Comparison of ENCODE assay signal across 8 cellular contexts in genomic region chr1:112395832-112396667, GRCh38. TPM values are rescaled to one million over a fixed set of nuclear protein-coding genes. Genes with fewer than 3 reads are reported as not detected.
DNase-seq lines count a peak whose midpoint lies in the region; ATAC-seq lines count a peak whose summit lies in the region.

Gene CTTNBP2NL (plus strand): TSS chr1:112396214. CDS start chr1:112416166, 19,952 bp downstream.

- DNase-seq in D341Med (ENCODE audit: low spot score) (peak; percentile 98), HuH-7 (ENCODE audit: low spot score) (peak; percentile 91), OCI-M1 (lab: John Stamatoyannopoulos, UW) (peak; percentile 92)
- DNase-seq in activated T-cell treated with anti-CD3 and anti-CD28 coated beads, Interleukin-2, amount 50 U/mL, for 4 hours = peak; percentile 70
- DNase-seq in stimulated activated CD8-positive, alpha-beta memory T cell treated with anti-CD3 and anti-CD28 coated beads, Interleukin-7, amount 100 ng/mL, for 1 hour (ENCODE audit: low read depth in 2 of 2) = peak; percentile 46 to 66

- peak within 1 kb of the TSS; percentile 82 for H3K9ac ChIP-seq in muscle layer of colon (ENCODE audit: low read length)

- peak within 1 kb of the TSS; percentile 84 for H3K4me3 Mint-ChIP-seq in activated T-cell treated with anti-CD3 and anti-CD28 coated beads, Interleukin-2, amount 50 U/mL, for 4 hours

- H3K36me3 Mint-ChIP-seq in activated T-cell treated with anti-CD3 and anti-CD28 coated beads, Interleukin-2, amount 50 U/mL, for 4 hours (ENCODE audit: insufficient read depth) = no peaks in the 10 kb centered on the region

- ATAC-seq in GM21526 (IDR thresholded peaks at IDR 0.05; ENCODE audit: low FRiP score, unreplicated experiment) = peak; percentile 80
- ATAC-seq in activated T-cell treated with anti-CD3 and anti-CD28 coated beads, Interleukin-2, amount 50 U/mL, for 4 hours = peak; percentile 98 to 99

- peaks cover 18% of the 10 kb centered on the region for H3K27me3 Mint-ChIP-seq in activated T-cell treated with anti-CD3 and anti-CD28 coated beads, Interleukin-2, amount 50 U/mL, for 4 hours (ENCODE audit: low read depth)

- H3K9me3 ChIP-seq in esophagus (ENCODE audit: control insufficient read depth in 2 of 2, insufficient read depth in 1 of 2, low read depth in 1 of 2, low read length in 1 of 2) = no peaks in the 10 kb centered on the region
- no peaks in the 10 kb centered on the region for H3K9me3 ChIP-seq in muscle layer of colon (ENCODE audit: low read length)

- peaks cover 0 to 5% of the 10 kb centered on the region in 2 donors for H3K4me1 ChIP-seq in esophagus (ENCODE audit: control insufficient read depth in 2 of 2, insufficient read depth in 2 of 2, low read length in 1 of 2)
- H3K4me1 ChIP-seq in muscle layer of colon (ENCODE audit: insufficient read depth, low read length) = peaks cover 38% of the 10 kb centered on the region

- peak within 1 kb of the TSS; percentile 92 to 99 for H3K27ac ChIP-seq in esophagus (ENCODE audit: low read depth in 2 of 2, low read length in 1 of 2)
- H3K27ac ChIP-seq in muscle layer of colon (ENCODE audit: low read depth, low read length) = peak within 1 kb of the TSS; percentile 97

- H3K27me3 ChIP-seq in esophagus (ENCODE audit: control insufficient read depth in 1 of 2, insufficient read depth in 2 of 2, low read length in 2 of 2) = no peaks in the 10 kb centered on the region
- H3K27me3 ChIP-seq in muscle layer of colon (ENCODE audit: control insufficient read depth in 1 of 2, insufficient read depth in 2 of 2, low read length in 2 of 2) = no peaks in the 10 kb centered on the region

- 1% methylated on average over 48 to 53 of the region's 53 CpGs for WGBS in esophagus, 2 donors

- peaks cover 24% of the 10 kb centered on the region for H3K4me1 Mint-ChIP-seq in activated T-cell treated with anti-CD3 and anti-CD28 coated beads, Interleukin-2, amount 50 U/mL, for 4 hours (ENCODE audit: low read depth)

- H3K9me3 Mint-ChIP-seq in activated T-cell treated with anti-CD3 and anti-CD28 coated beads, Interleukin-2, amount 50 U/mL, for 4 hours = no peaks in the 10 kb centered on the region

- H3K4me3 ChIP-seq in esophagus (ENCODE audit: low read depth in 1 of 2, low read length in 2 of 2) (peak within 1 kb of the TSS; percentile 74 to 100), muscle layer of colon (ENCODE audit: low read depth in 1 of 2, low read length in 2 of 2) (peak within 1 kb of the TSS; percentile 75 to 92)

- H3K36me3 ChIP-seq in esophagus (ENCODE audit: control insufficient read depth in 2 of 2, insufficient read depth in 2 of 2, low read length in 1 of 2) (no peaks in the 10 kb centered on the region), muscle layer of colon (ENCODE audit: insufficient read depth, low read length) (no peaks in the 10 kb centered on the region)

RNA-seq across cellular contexts. Expression of gene CTTNBP2NL, which starts in this region (rescaled TPM):
- 1 to 10 TPM in 2 of 3 donors, under 1 TPM in 1; 0.81 to 1.2 (median 1.1) TPM for total RNA-seq in activated T-cell treated with anti-CD3 and anti-CD28 coated beads, Interleukin-2, amount 50 U/mL, for 4 hours
- 10 to 100 TPM in 1 of 2 donors, 1 to 10 TPM in 1; 9.4 to 14.0 TPM for polyA plus RNA-seq in esophagus

Comparison
In these comparisons a context has a peak if more than half of its experiments do, and no peak if none do; other contexts are left out.
1. Peak in every context shown above with its lines: DNase-seq, ATAC-seq, H3K4me3 ChIP-seq and H3K27ac ChIP-seq.